9 cellular contexts compared by ENCODE assay signal in genomic region chr7:74092964-74093339, GRCh38. TPM values are rescaled to one million over a fixed set of nuclear protein-coding genes. Genes with fewer than 3 reads are reported as not detected.
DNase-seq lines count a peak whose midpoint lies in the region; ATAC-seq, FAIRE-seq and TF ChIP-seq lines count a peak whose summit lies in the region.
"Had no signal": no experiment of that assay in that cellular context is flagged by ENCODE, and none has a peak within 500 bp of the region (broad histone marks: within the 10 kb centered on the region; RNA-seq: fewer than 3 reads in every experiment).

No MANE protein-coding gene starts in this region.

- H3K4me3 ChIP-seq in GM12875 (ENCODE audit: low read depth, low read length) (peak overlapping the region; percentile 74), Karpas-422 (ENCODE audit: low read length) (peak overlapping the region; percentile 77), ectodermal cell (ENCODE audit: insufficient read depth, low read depth, low read length) (no peak overlapping the region)

- H4K20me1 ChIP-seq in Karpas-422 (ENCODE audit: insufficient read depth, low read depth, low read length): no peaks in the 10 kb centered on the region; the same call in 1 of the 2 replicates

- 79% methylated on average over 10 of the region's 10 CpGs for WGBS in ectodermal cell, 2 experiments

- peak overlapping the region; percentile 15; the same call in 1 of the 2 replicates for H2AFZ ChIP-seq in Karpas-422 (ENCODE audit: low read length)

- no peaks in the 10 kb centered on the region for H3K9me2 ChIP-seq in Karpas-422 (replicated peaks; ENCODE audit: insufficient read depth, low read length)

- DNase-seq in Karpas-422 (peak; percentile 92), pons (ENCODE audit: low spot score) (peak; percentile 56), HPDE6-E6E7 (ENCODE audit: extremely low spot score) (no peak), RCC 7860 (ENCODE audit: low spot score) (no peak), mesenteric fat pad (ENCODE audit: low spot score) (no peak)

- no peaks in the 10 kb centered on the region for H3K27me3 ChIP-seq in Karpas-422 (ENCODE audit: low read length)
- no peaks in the 10 kb centered on the region for H3K27me3 ChIP-seq in ectodermal cell (ENCODE audit: control insufficient read depth, insufficient read depth, low read length, poor library complexity, severe bottlenecking)

- H3K4me1 ChIP-seq in Karpas-422 (ENCODE audit: low read length) (peaks cover 40% of the 10 kb centered on the region), ectodermal cell (ENCODE audit: control insufficient read depth, insufficient read depth, low read length) (peaks cover 30% of the 10 kb centered on the region)

- H3K9me3 ChIP-seq in Karpas-422 (ENCODE audit: low read length) (no peaks in the 10 kb centered on the region), ectodermal cell (ENCODE audit: control insufficient read depth, low read length) (no peaks in the 10 kb centered on the region)

- H3K9ac ChIP-seq in Karpas-422 (ENCODE audit: low read length): peak overlapping the region; percentile 73

- H3K36me3 ChIP-seq in Karpas-422 (ENCODE audit: insufficient read depth, low read length) (peaks cover 12% of the 10 kb centered on the region), ectodermal cell (ENCODE audit: control insufficient read depth, insufficient read depth, low read length) (peaks cover 22% of the 10 kb centered on the region)

- peak; percentile 59 for ATAC-seq in GM21576 (IDR thresholded peaks at IDR 0.05; ENCODE audit: unreplicated experiment)

- H3K4me2 ChIP-seq in Karpas-422 (ENCODE audit: low read depth, low read length, poor library complexity, severe bottlenecking): peak overlapping the region; percentile 74

- no peaks in the 10 kb centered on the region; the same call in 1 of the 2 replicates for H3K79me2 ChIP-seq in Karpas-422 (ENCODE audit: low read length)

- no peak for FAIRE-seq in RCC 7860 (lab: Jason Lieb, UNC)
- FAIRE-seq: islet of Langerhans had no signal

- peak overlapping the region; percentile 90 for H3K27ac ChIP-seq in Karpas-422 (ENCODE audit: low read length)
- H3K27ac ChIP-seq in ectodermal cell (ENCODE audit: insufficient read depth, low read depth, low read length, poor library complexity, severe bottlenecking): peak overlapping the region; percentile 36

- TF ChIP-seq CTCF in GM12875 (IDR thresholded peaks at IDR 0.05; ENCODE audit: borderline replicate concordance, insufficient read depth, low read depth, low read length): no peak

RNA-seq across cellular contexts. Expression of gene LIMK1, which starts 9.3 kb away (rescaled TPM):
- 44.7 and 56.2 TPM in 2 replicates for total RNA-seq in Karpas-422 (2014; rRNA removed; shearing (Covaris generic); ENCODE audit: low replicate concordance)
- 65.2 TPM for polyA plus RNA-seq in ectodermal cell (2013, experiment 1 of 4)
- 64.4 TPM for polyA plus RNA-seq in ectodermal cell (2013, experiment 2 of 4)
- 44.7 TPM for polyA plus RNA-seq in ectodermal cell (2013, experiment 3 of 4)
- 47.3 TPM for polyA plus RNA-seq in ectodermal cell (2013, experiment 4 of 4)
- total RNA-seq in mesenteric fat pad: 23.1 TPM

Comparison
In these comparisons a context has a peak if more than half of its experiments do, and no peak if none do; other contexts are left out.
1. DNase-seq: peak in Karpas-422 (single experiment) and pons (single experiment); none in HPDE6-E6E7 (single experiment), RCC 7860 (single experiment) and mesenteric fat pad (single experiment).